In genomic region chr11:1888811-1889526, GRCh38 we compare ENCODE assay signal across 8 cellular contexts. TPM values are rescaled to one million over a fixed set of nuclear protein-coding genes. Genes with fewer than 3 reads are reported as not detected.
DNase-seq lines count a peak whose midpoint lies in the region; ATAC-seq and TF ChIP-seq lines count a peak whose summit lies in the region.
"Had no signal": no experiment of that assay in that cellular context is flagged by ENCODE, and none has a peak within 500 bp of the region (broad histone marks: within the 10 kb centered on the region; RNA-seq: fewer than 3 reads in every experiment).

No MANE protein-coding gene starts in this region.

- no peak for TF ChIP-seq CTCF in psoas muscle (IDR thresholded peaks at IDR 0.05)
- TF ChIP-seq CTCF in upper lobe of left lung (IDR thresholded peaks at IDR 0.05): no peak
- TF ChIP-seq CTCF in endodermal cell (conservative IDR thresholded peaks at IDR 0.05): no peak

- H3K36me3 Mint-ChIP-seq in activated naive CD4-positive, alpha-beta T cell treated with anti-CD3 and anti-CD28 coated beads, Interleukin-2, amount 50 U/mL, for 72 hours: peaks cover 0 to 9% of the 10 kb centered on the region in 2 donors
- no peaks in the 10 kb centered on the region for H3K36me3 Mint-ChIP-seq in endodermal cell (ENCODE audit: low read depth)

- H3K36me3 ChIP-seq in psoas muscle (ENCODE audit: insufficient read depth in 1 of 2, low read depth in 1 of 2): peaks cover 0 to 4% of the 10 kb centered on the region in 2 donors
- H3K36me3 ChIP-seq in upper lobe of left lung: no peaks in the 10 kb centered on the region
- no peaks in the 10 kb centered on the region for H3K36me3 ChIP-seq in endodermal cell (ENCODE audit: control insufficient read depth, insufficient read depth, low read length)

- ATAC-seq in activated CD4-positive, CD25-positive, alpha-beta regulatory T cell treated with anti-CD3 and anti-CD28 coated beads, Interleukin-2, amount 50 U/mL, for 24 hours: peak; percentile 79 to 83
- ATAC-seq in activated naive CD4-positive, alpha-beta T cell treated with anti-CD3 and anti-CD28 coated beads, Interleukin-2, amount 50 U/mL, for 72 hours: peak; percentile 78 to 84
- ATAC-seq in psoas muscle: peak in 1 of 4 donors; percentile 8
- peak; percentile 30 to 63 for ATAC-seq in upper lobe of left lung (ENCODE audit: low FRiP score in 2 of 2)

- peak; percentile 68 to 78 for DNase-seq in activated naive CD4-positive, alpha-beta T cell treated with anti-CD3 and anti-CD28 coated beads, Interleukin-2, amount 50 U/mL, for 72 hours (ENCODE audit: low spot score in 2 of 2)
- DNase-seq in psoas muscle (peak in 1 of 2 donors; percentile 48), upper lobe of left lung (peak in 1 of 2 donors; percentile 90), SHP77 (lab: John Stamatoyannopoulos, UW) (no peak), endodermal cell (no peak), kidney glomerular epithelial cell (lab: John Stamatoyannopoulos, UW) (no peak)

- intact Hi-C loops in psoas muscle (cut with DNase I): no loop called here

- peak overlapping the region; percentile 63 to 81 for H3K27ac Mint-ChIP-seq in activated naive CD4-positive, alpha-beta T cell treated with anti-CD3 and anti-CD28 coated beads, Interleukin-2, amount 50 U/mL, for 72 hours
- no peak overlapping the region for H3K27ac Mint-ChIP-seq in endodermal cell

- WGBS in psoas muscle, 3 donors: 50 to 69% (median 59%) methylated on average over 18 to 26 of the region's 26 CpGs
- WGBS in upper lobe of left lung, 2 donors: 68 to 93% methylated on average over 5 to 6 of the region's 26 CpGs
- WGBS in endodermal cell (ENCODE audit: insufficient coverage in 1 of 2, insufficient read length in 1 of 2), 2 experiments: 90 to 92% methylated on average over 11 to 26 of the region's 26 CpGs

- peaks cover 7 to 8% of the 10 kb centered on the region in 2 donors for H3K9me3 Mint-ChIP-seq in activated naive CD4-positive, alpha-beta T cell treated with anti-CD3 and anti-CD28 coated beads, Interleukin-2, amount 50 U/mL, for 72 hours
- H3K9me3 Mint-ChIP-seq in endodermal cell: no peaks in the 10 kb centered on the region

- H3K4me3 Mint-ChIP-seq in endodermal cell: no peak overlapping the region

- H3K27ac ChIP-seq in psoas muscle (peak overlapping the region; percentile 36), upper lobe of left lung (no peak overlapping the region), endodermal cell (ENCODE audit: low read depth, low read length) (no peak overlapping the region)

- no peak for TF ChIP-seq EP300 in upper lobe of left lung (IDR thresholded peaks at IDR 0.05)

- H3K9ac ChIP-seq in endodermal cell (ENCODE audit: extremely low read depth, low read length, poor library complexity, severe bottlenecking): no peak overlapping the region

- no peaks in the 10 kb centered on the region for H3K27me3 ChIP-seq in psoas muscle (ENCODE audit: insufficient read depth in 3 of 3, low read length in 2 of 3)
- H3K27me3 ChIP-seq in upper lobe of left lung: no peaks in the 10 kb centered on the region
- peaks cover 13% of the 10 kb centered on the region for H3K27me3 ChIP-seq in endodermal cell (ENCODE audit: control insufficient read depth, insufficient read depth, low read length, poor library complexity, severe bottlenecking)

- peaks cover 2% of the 10 kb centered on the region for H3K27me3 Mint-ChIP-seq in endodermal cell (ENCODE audit: insufficient read depth)

- H3K9me3 ChIP-seq in psoas muscle: no peaks in the 10 kb centered on the region
- no peaks in the 10 kb centered on the region for H3K9me3 ChIP-seq in upper lobe of left lung
- H3K9me3 ChIP-seq in endodermal cell (ENCODE audit: control insufficient read depth, low read length): no peaks in the 10 kb centered on the region

- TF ChIP-seq POLR2A in upper lobe of left lung (IDR thresholded peaks at IDR 0.05): no peak

- no peak overlapping the region for H3K4me3 ChIP-seq in psoas muscle
- no peak overlapping the region for H3K4me3 ChIP-seq in upper lobe of left lung
- no peak overlapping the region for H3K4me3 ChIP-seq in endodermal cell (ENCODE audit: low read length)

- H3K4me1 ChIP-seq in psoas muscle: peaks cover 35% of the 10 kb centered on the region
- peaks cover 0 to 4% (median 0%) of the 10 kb centered on the region in 4 donors for H3K4me1 ChIP-seq in upper lobe of left lung
- H3K4me1 ChIP-seq in endodermal cell (ENCODE audit: control insufficient read depth, insufficient read depth, low read length): no peaks in the 10 kb centered on the region

- no peaks in the 10 kb centered on the region for H3K4me1 Mint-ChIP-seq in endodermal cell

RNA-seq across cellular contexts. Expression of gene PRR33, which starts 2.7 kb away (rescaled TPM):
- under 1 TPM; 0.12 to 0.20 TPM for total RNA-seq in activated naive CD4-positive, alpha-beta T cell treated with anti-CD3 and anti-CD28 coated beads, Interleukin-2, amount 50 U/mL, for 72 hours
- total RNA-seq in psoas muscle (1 to 10 TPM; 1.6 to 8.9 (median 2.4) TPM), upper lobe of left lung (not detected), endodermal cell (not detected)
- under 1 TPM; 0.16 to 1.00 (median 0.61) TPM for polyA plus RNA-seq in psoas muscle
- polyA plus RNA-seq in endodermal cell (2013, experiment 1 of 2): not detected
- not detected for polyA plus RNA-seq in endodermal cell (2013, experiment 2 of 2)
- total RNA-seq: fibroblast of villous mesenchyme had no signal

RNA-seq across cellular contexts. Expression of gene TNNT3, which starts 30.5 kb away (rescaled TPM):
- 10 to 100 TPM; 10.3 to 12.9 TPM for total RNA-seq in activated naive CD4-positive, alpha-beta T cell treated with anti-CD3 and anti-CD28 coated beads, Interleukin-2, amount 50 U/mL, for 72 hours
- total RNA-seq in psoas muscle (1,000 to 10,000 TPM; 1,884 to 7,638 (median 4,017) TPM), upper lobe of left lung (10 to 100 TPM in 1 of 6 donors, 1 to 10 TPM in 4, not detected in 1; 1.1 to 13.1 (median 2.4) TPM), endodermal cell (not detected)
- 1,000 to 10,000 TPM; 1,367 to 5,833 (median 3,289) TPM for polyA plus RNA-seq in psoas muscle
- polyA plus RNA-seq in endodermal cell (2013, experiment 1 of 2): 0.36 TPM
- not detected for polyA plus RNA-seq in endodermal cell (2013, experiment 2 of 2)
- total RNA-seq: fibroblast of villous mesenchyme had no signal

RNA-seq across cellular contexts. Expression of gene LSP1, which starts 36.1 kb away (rescaled TPM):
- 100 to 1,000 TPM; 102 to 263 TPM for total RNA-seq in activated naive CD4-positive, alpha-beta T cell treated with anti-CD3 and anti-CD28 coated beads, Interleukin-2, amount 50 U/mL, for 72 hours
- total RNA-seq in psoas muscle (10 to 100 TPM; 14.4 to 27.1 (median 19.1) TPM), upper lobe of left lung (100 to 1,000 TPM in 2 of 6 donors, 10 to 100 TPM in 4; 29.3 to 162 (median 66.2) TPM), endodermal cell (not detected)
- polyA plus RNA-seq in psoas muscle: 10 to 100 TPM in 1 of 3 donors, 1 to 10 TPM in 2; 7.5 to 11.5 (median 9.4) TPM
- polyA plus RNA-seq in endodermal cell (2013, experiment 1 of 2): not detected
- 0.25 TPM for polyA plus RNA-seq in endodermal cell (2013, experiment 2 of 2)
- total RNA-seq: fibroblast of villous mesenchyme had no signal

RNA-seq across cellular contexts. Expression of gene TNNI2, which starts 50.2 kb away (rescaled TPM):
- total RNA-seq in activated naive CD4-positive, alpha-beta T cell treated with anti-CD3 and anti-CD28 coated beads, Interleukin-2, amount 50 U/mL, for 72 hours: not detected
- total RNA-seq in psoas muscle (1,000 to 10,000 TPM in 3 of 4 donors, 100 to 1,000 TPM in 1; 985 to 3,047 (median 2,750) TPM), upper lobe of left lung (10 to 100 TPM in 5 of 6 donors, 1 to 10 TPM in 1; 7.3 to 28.3 (median 16.7) TPM), endodermal cell (not detected)
- polyA plus RNA-seq in psoas muscle: 1,000 to 10,000 TPM; 1,614 to 6,537 (median 3,259) TPM
- polyA plus RNA-seq in endodermal cell (2013, experiment 1 of 2): not detected
- not detected for polyA plus RNA-seq in endodermal cell (2013, experiment 2 of 2)
- total RNA-seq: fibroblast of villous mesenchyme had no signal

RNA-seq across cellular contexts. Expression of gene SYT8, which starts 54.2 kb away (rescaled TPM):
- total RNA-seq in activated naive CD4-positive, alpha-beta T cell treated with anti-CD3 and anti-CD28 coated beads, Interleukin-2, amount 50 U/mL, for 72 hours: not detected
- total RNA-seq in psoas muscle (under 1 TPM in 1 of 4 donors, not detected in 3; 0.28 TPM), upper lobe of left lung (10 to 100 TPM in 4 of 6 donors, 1 to 10 TPM in 2; 7.4 to 31.3 (median 22.9) TPM), endodermal cell (not detected)
- polyA plus RNA-seq in psoas muscle: under 1 TPM in 2 of 3 donors, not detected in 1; 0.04 to 0.06 TPM
- not detected for polyA plus RNA-seq in endodermal cell (2013, experiment 1 of 2)
- not detected for polyA plus RNA-seq in endodermal cell (2013, experiment 2 of 2)
- total RNA-seq: fibroblast of villous mesenchyme had no signal

Comparison
In these comparisons a context has a peak if more than half of its experiments do, and no peak if none do; other contexts are left out.
1. DNase-seq: peak in activated naive CD4-positive, alpha-beta T cell treated with anti-CD3 and anti-CD28 coated beads, Interleukin-2, amount 50 U/mL, for 72 hours (2 of 2); none in SHP77 (0 of 2), endodermal cell (single experiment) and kidney glomerular epithelial cell (single experiment).
2. RNA of gene TNNT3, which starts 30.5 kb away (total RNA-seq): 1,884 to 7,638 TPM in psoas muscle; 10.3 to 12.9 TPM in activated naive CD4-positive, alpha-beta T cell treated with anti-CD3 and anti-CD28 coated beads, Interleukin-2, amount 50 U/mL, for 72 hours, 1.1 to 13.1 TPM in upper lobe of left lung and not detected in endodermal cell; every median in the first group is over 100 times any median in the second.
3. RNA of gene LSP1, which starts 36.1 kb away (total RNA-seq): 102 to 263 TPM in activated naive CD4-positive, alpha-beta T cell treated with anti-CD3 and anti-CD28 coated beads, Interleukin-2, amount 50 U/mL, for 72 hours, 29.3 to 162 TPM in upper lobe of left lung and 14.4 to 27.1 TPM in psoas muscle; not detected in endodermal cell; every median in the first group is over 10 times any median in the second.